Comparison of ENCODE assay signal across 31 cellular contexts in the genomic region with DNA sequence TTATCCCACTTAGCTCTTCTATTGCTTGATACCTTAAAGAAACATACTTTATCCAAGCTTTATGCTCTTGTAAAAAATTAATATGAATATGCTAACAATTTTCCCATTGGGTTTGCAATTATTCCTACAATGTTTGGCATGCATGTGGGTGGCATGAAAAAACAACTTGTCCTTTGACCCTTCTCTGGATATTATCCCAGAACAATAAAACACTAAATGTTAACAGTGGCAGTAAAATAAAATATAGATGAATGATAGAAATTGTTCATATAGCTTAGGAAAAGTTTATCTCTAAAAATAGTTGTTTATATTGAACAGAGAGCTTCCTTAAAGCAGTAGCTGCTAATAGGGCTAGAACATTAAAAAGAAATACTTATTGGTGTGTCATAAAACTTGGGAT.
"Had no signal": no experiment of that assay in that cellular context is flagged by ENCODE, and none has a peak within 500 bp of the region (broad histone marks: within the 10 kb centered on the region; RNA-seq: fewer than 3 reads in every experiment).

No MANE protein-coding gene starts in this region.

- H3K27me3 Mint-ChIP-seq: activated B cell treated with CpG ODN at 0.5 μM for 24 hours; activated CD8-positive, alpha-beta memory T cell treated with anti-CD3 and anti-CD28 coated beads, Interleukin-2, amount 10 ng/mL, durations not matched to agents 7 days and 5 days; activated CD8-positive, alpha-beta T cell treated with anti-CD3 and anti-CD28 coated beads for 36 hours; activated naive CD4-positive, alpha-beta T cell treated with anti-CD3 and anti-CD28 coated beads, Interleukin-2, amount 50 U/mL, for 24 hours; activated naive CD8-positive, alpha-beta T cell treated with anti-CD3 and anti-CD28 coated beads, Interleukin-2, amount 10 ng/mL, durations not matched to agents 7 days and 5 days; effector memory CD8-positive, alpha-beta T cell; T-helper 17 cell had no signal

- H3K27ac ChIP-seq: ascending aorta, epithelial cell of prostate, esophagus squamous epithelium, WERI-Rb-1 had no signal

- H3K27ac Mint-ChIP-seq: activated B cell treated with CpG ODN at 0.5 μM for 24 hours; activated CD8-positive, alpha-beta memory T cell treated with anti-CD3 and anti-CD28 coated beads, Interleukin-2, amount 10 ng/mL, durations not matched to agents 7 days and 5 days; activated CD8-positive, alpha-beta T cell treated with anti-CD3 and anti-CD28 coated beads for 36 hours; activated naive CD4-positive, alpha-beta T cell treated with anti-CD3 and anti-CD28 coated beads for 36 hours; activated naive CD4-positive, alpha-beta T cell treated with anti-CD3 and anti-CD28 coated beads, Interleukin-2, amount 50 U/mL, for 24 hours; activated naive CD8-positive, alpha-beta T cell treated with anti-CD3 and anti-CD28 coated beads, Interleukin-2, amount 10 ng/mL, durations not matched to agents 7 days and 5 days; activated T-helper 1 cell treated with anti-CD3 and anti-CD28 coated beads, Interleukin-12 subunit alpha, Interleukin-12 subunit beta, Interleukin-2, Interleukin-4 antibody, amounts not matched to agents 30 ng/mL and 10 ng/mL and 1 ng/mL, durations not matched to agents 14 hours and 24 hours and 36 hours; activated T-helper 2 cell treated with anti-CD3 and anti-CD28 coated beads, Interferon-gamma antibody, Interleukin-2, Interleukin-4, amounts not matched to agents 10 μg/mL and 5 μg/mL and 100 μg/mL, durations not matched to agents 14 hours and 24 hours and 36 hours; effector memory CD8-positive, alpha-beta T cell; T-helper 17 cell; T-helper 2 cell treated with Interferon-gamma antibody and Interleukin-4, amounts not matched to agents 5 μg/mL and 100 μg/mL, for 36 hours had no signal

- H3K4me3 Mint-ChIP-seq: activated B cell treated with CpG ODN at 0.5 μM for 24 hours; activated CD8-positive, alpha-beta memory T cell treated with anti-CD3 and anti-CD28 coated beads, Interleukin-2, amount 10 ng/mL, durations not matched to agents 7 days and 5 days; activated CD8-positive, alpha-beta T cell treated with anti-CD3 and anti-CD28 coated beads for 36 hours; activated naive CD4-positive, alpha-beta T cell treated with anti-CD3 and anti-CD28 coated beads for 36 hours; activated naive CD4-positive, alpha-beta T cell treated with anti-CD3 and anti-CD28 coated beads, Interleukin-2, amount 50 U/mL, for 24 hours; activated naive CD8-positive, alpha-beta T cell treated with anti-CD3 and anti-CD28 coated beads, Interleukin-2, amount 10 ng/mL, durations not matched to agents 7 days and 5 days; activated T-helper 1 cell treated with anti-CD3 and anti-CD28 coated beads, Interleukin-12 subunit alpha, Interleukin-12 subunit beta, Interleukin-2, Interleukin-4 antibody, amounts not matched to agents 30 ng/mL and 10 ng/mL and 1 ng/mL, durations not matched to agents 14 hours and 24 hours and 36 hours; effector memory CD8-positive, alpha-beta T cell; T-helper 17 cell; T-helper 2 cell treated with Interferon-gamma antibody and Interleukin-4, amounts not matched to agents 5 μg/mL and 100 μg/mL, for 36 hours had no signal

- H3K4me1 Mint-ChIP-seq: activated B cell treated with CpG ODN at 0.5 μM for 24 hours; activated CD8-positive, alpha-beta memory T cell treated with anti-CD3 and anti-CD28 coated beads, Interleukin-2, amount 10 ng/mL, durations not matched to agents 7 days and 5 days; activated naive CD4-positive, alpha-beta T cell treated with anti-CD3 and anti-CD28 coated beads, Interleukin-2, amount 50 U/mL, for 24 hours; activated naive CD8-positive, alpha-beta T cell treated with anti-CD3 and anti-CD28 coated beads, Interleukin-2, amount 10 ng/mL, durations not matched to agents 7 days and 5 days; T-helper 17 cell had no signal

- DNase-seq: activated B cell treated with CpG ODN at 0.5 μM for 24 hours; activated CD4-positive, alpha-beta T cell treated with anti-CD3 and anti-CD28 coated beads for 48 hours; activated CD4-positive, alpha-beta T cell treated with anti-CD3 and anti-CD28 coated beads, Interleukin-2, amount 50 U/mL, for 1 hour; activated CD4-positive, alpha-beta T cell treated with anti-CD3 and anti-CD28 coated beads, Interleukin-2, amount 50 U/mL, for 48 hours; activated CD8-positive, alpha-beta memory T cell treated with anti-CD3 and anti-CD28 coated beads, Interleukin-2, amount 10 ng/mL, durations not matched to agents 7 days and 5 days; activated CD8-positive, alpha-beta memory T cell treated with anti-CD3 and anti-CD28 coated beads, Interleukin-2, amount 50 U/mL, for 4 hours; activated CD8-positive, alpha-beta T cell treated with anti-CD3 and anti-CD28 coated beads for 36 hours; activated effector memory CD4-positive, alpha-beta T cell treated with anti-CD3 and anti-CD28 coated beads, Interleukin-2, amount 50 U/mL, for 16 hours; activated naive CD4-positive, alpha-beta T cell treated with anti-CD3 and anti-CD28 coated beads for 36 hours; activated naive CD8-positive, alpha-beta T cell treated with anti-CD3 and anti-CD28 coated beads, Interleukin-2, amount 10 ng/mL, durations not matched to agents 7 days and 5 days; activated T-cell treated with anti-CD3 and anti-CD28 coated beads, Interleukin-2, amount 50 U/mL, for 1 hour; activated T-cell treated with anti-CD3 and anti-CD28 coated beads, Interleukin-2, amount 50 U/mL, for 48 hours; caudate nucleus; cortex of kidney; dermis blood vessel endothelial cell; effector CD4-positive, alpha-beta T cell; effector memory CD8-positive, alpha-beta T cell; esophagus squamous epithelium; foreskin fibroblast; head of caudate nucleus; T-helper 1 cell; T-helper 17 cell; T1000; WERI-Rb-1 had no signal

- H3K4me3 ChIP-seq: ascending aorta, esophagus squamous epithelium had no signal

- H3K27me3 ChIP-seq: ascending aorta, esophagus squamous epithelium had no signal

- H3K9me3 Mint-ChIP-seq: activated naive CD4-positive, alpha-beta T cell treated with anti-CD3 and anti-CD28 coated beads, Interleukin-2, amount 50 U/mL, for 24 hours had no signal

- ATAC-seq: activated CD4-positive, CD25-positive, alpha-beta regulatory T cell treated with anti-CD3 and anti-CD28 coated beads, Interleukin-2, amount 50 U/mL, for 24 hours; activated CD8-positive, alpha-beta memory T cell treated with anti-CD3 and anti-CD28 coated beads, Interleukin-2, amount 10 ng/mL, durations not matched to agents 7 days and 5 days; activated CD8-positive, alpha-beta T cell treated with anti-CD3 and anti-CD28 coated beads for 36 hours; effector memory CD8-positive, alpha-beta T cell; T-helper 17 cell had no signal

- H3K36me3 Mint-ChIP-seq: activated CD8-positive, alpha-beta memory T cell treated with anti-CD3 and anti-CD28 coated beads, Interleukin-2, amount 10 ng/mL, durations not matched to agents 7 days and 5 days; activated naive CD4-positive, alpha-beta T cell treated with anti-CD3 and anti-CD28 coated beads, Interleukin-2, amount 50 U/mL, for 24 hours; activated naive CD8-positive, alpha-beta T cell treated with anti-CD3 and anti-CD28 coated beads, Interleukin-2, amount 10 ng/mL, durations not matched to agents 7 days and 5 days had no signal

- H3K36me3 ChIP-seq: ascending aorta, esophagus squamous epithelium, WERI-Rb-1 had no signal
